ENCODE assay signal across 1 cellular context in the genomic region with DNA sequence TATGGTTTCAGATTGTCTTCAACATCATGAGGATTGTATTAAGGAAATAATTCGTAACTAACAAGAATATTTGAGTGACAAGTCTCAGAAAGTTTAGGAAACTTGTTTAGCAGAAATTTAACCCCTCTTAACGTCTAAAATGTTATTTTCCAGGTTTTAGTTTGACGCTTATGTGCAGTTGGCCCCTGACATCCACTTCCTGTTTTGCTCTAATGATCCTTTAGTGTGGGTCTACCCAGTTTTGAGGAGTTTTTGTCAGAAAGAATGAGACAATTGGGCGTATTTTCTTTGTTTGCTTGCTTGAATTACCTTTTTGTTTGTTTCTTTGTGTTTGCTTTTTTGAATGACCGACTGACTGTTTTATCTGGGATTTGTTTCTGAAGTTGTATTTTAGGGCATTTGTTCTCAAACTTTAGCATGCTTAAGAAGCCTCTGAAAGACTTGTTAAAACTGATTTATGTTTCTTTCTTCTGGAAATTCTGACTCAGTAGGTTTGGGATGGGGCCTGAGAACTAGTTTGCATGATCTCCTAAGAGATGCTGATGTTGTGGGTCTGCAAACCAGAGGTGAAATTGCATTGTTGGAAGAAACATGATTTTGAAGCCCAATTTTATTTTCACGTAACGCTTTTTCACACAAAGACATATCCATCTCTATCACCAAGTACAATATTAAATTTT.
TF ChIP-seq lines count a peak whose summit lies in the region.

No MANE protein-coding gene starts in this region.

TF ChIP-seq in GM23338, 12 proteins besides CTCF, POLR2A, EP300 and RAD21:
- TF ChIP-seq NANOG (IDR thresholded peaks at IDR 0.05; ENCODE audit: borderline replicate concordance) = no peak
- TF ChIP-seq, protein P1, sequence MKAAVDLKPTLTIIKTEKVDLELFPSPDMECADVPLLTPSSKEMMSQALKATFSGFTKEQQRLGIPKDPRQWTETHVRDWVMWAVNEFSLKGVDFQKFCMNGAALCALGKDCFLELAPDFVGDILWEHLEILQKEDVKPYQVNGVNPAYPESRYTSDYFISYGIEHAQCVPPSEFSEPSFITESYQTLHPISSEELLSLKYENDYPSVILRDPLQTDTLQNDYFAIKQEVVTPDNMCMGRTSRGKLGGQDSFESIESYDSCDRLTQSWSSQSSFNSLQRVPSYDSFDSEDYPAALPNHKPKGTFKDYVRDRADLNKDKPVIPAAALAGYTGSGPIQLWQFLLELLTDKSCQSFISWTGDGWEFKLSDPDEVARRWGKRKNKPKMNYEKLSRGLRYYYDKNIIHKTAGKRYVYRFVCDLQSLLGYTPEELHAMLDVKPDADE (IDR thresholded peaks at IDR 0.05) = no peak
- TF ChIP-seq CREB1 (CRISPR knock-in tag; IDR thresholded peaks at IDR 0.05; ENCODE audit: low read depth) = no peak
- TF ChIP-seq EZH2 (IDR thresholded peaks at IDR 0.05; ENCODE audit: low read depth, unreplicated experiment) = no peak
- no peak for TF ChIP-seq JUNB (IDR thresholded peaks at IDR 0.05; ENCODE audit: unreplicated experiment)
- no peak for TF ChIP-seq ZNF114 (CRISPR knock-in tag; IDR thresholded peaks at IDR 0.05)
- TF ChIP-seq, protein P2, sequence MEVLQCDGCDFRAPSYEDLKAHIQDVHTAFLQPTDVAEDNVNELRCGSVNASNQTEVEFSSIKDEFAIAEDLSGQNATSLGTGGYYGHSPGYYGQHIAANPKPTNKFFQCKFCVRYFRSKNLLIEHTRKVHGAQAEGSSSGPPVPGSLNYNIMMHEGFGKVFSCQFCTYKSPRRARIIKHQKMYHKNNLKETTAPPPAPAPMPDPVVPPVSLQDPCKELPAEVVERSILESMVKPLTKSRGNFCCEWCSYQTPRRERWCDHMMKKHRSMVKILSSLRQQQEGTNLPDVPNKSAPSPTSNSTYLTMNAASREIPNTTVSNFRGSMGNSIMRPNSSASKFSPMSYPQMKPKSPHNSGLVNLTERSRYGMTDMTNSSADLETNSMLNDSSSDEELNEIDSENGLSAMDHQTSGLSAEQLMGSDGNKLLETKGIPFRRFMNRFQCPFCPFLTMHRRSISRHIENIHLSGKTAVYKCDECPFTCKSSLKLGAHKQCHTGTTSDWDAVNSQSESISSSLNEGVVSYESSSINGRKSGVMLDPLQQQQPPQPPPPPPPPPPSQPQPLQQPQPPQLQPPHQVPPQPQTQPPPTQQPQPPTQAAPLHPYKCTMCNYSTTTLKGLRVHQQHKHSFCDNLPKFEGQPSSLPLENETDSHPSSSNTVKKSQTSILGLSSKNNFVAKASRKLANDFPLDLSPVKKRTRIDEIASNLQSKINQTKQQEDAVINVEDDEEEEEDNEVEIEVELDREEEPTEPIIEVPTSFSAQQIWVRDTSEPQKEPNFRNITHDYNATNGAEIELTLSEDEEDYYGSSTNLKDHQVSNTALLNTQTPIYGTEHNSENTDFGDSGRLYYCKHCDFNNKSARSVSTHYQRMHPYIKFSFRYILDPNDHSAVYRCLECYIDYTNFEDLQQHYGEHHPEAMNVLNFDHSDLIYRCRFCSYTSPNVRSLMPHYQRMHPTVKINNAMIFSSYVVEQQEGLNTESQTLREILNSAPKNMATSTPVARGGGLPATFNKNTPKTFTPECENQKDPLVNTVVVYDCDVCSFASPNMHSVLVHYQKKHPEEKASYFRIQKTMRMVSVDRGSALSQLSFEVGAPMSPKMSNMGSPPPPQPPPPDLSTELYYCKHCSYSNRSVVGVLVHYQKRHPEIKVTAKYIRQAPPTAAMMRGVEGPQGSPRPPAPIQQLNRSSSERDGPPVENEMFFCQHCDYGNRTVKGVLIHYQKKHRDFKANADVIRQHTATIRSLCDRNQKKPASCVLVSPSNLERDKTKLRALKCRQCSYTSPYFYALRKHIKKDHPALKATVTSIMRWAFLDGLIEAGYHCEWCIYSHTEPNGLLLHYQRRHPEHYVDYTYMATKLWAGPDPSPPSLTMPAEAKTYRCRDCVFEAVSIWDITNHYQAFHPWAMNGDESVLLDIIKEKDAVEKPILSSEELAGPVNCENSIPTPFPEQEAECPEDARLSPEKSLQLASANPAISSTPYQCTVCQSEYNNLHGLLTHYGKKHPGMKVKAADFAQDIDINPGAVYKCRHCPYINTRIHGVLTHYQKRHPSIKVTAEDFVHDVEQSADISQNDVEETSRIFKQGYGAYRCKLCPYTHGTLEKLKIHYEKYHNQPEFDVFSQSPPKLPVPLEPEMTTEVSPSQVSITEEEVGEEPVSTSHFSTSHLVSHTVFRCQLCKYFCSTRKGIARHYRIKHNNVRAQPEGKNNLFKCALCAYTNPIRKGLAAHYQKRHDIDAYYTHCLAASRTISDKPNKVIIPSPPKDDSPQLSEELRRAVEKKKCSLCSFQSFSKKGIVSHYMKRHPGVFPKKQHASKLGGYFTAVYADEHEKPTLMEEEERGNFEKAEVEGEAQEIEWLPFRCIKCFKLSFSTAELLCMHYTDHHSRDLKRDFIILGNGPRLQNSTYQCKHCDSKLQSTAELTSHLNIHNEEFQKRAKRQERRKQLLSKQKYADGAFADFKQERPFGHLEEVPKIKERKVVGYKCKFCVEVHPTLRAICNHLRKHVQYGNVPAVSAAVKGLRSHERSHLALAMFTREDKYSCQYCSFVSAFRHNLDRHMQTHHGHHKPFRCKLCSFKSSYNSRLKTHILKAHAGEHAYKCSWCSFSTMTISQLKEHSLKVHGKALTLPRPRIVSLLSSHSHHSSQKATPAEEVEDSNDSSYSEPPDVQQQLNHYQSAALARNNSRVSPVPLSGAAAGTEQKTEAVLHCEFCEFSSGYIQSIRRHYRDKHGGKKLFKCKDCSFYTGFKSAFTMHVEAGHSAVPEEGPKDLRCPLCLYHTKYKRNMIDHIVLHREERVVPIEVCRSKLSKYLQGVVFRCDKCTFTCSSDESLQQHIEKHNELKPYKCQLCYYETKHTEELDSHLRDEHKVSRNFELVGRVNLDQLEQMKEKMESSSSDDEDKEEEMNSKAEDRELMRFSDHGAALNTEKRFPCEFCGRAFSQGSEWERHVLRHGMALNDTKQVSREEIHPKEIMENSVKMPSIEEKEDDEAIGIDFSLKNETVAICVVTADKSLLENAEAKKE (CRISPR knock-in tag; IDR thresholded peaks at IDR 0.05) = no peak
- no peak for TF ChIP-seq ZNF331 (CRISPR knock-in tag; IDR thresholded peaks at IDR 0.05; ENCODE audit: low read depth)
- TF ChIP-seq, protein P3, sequence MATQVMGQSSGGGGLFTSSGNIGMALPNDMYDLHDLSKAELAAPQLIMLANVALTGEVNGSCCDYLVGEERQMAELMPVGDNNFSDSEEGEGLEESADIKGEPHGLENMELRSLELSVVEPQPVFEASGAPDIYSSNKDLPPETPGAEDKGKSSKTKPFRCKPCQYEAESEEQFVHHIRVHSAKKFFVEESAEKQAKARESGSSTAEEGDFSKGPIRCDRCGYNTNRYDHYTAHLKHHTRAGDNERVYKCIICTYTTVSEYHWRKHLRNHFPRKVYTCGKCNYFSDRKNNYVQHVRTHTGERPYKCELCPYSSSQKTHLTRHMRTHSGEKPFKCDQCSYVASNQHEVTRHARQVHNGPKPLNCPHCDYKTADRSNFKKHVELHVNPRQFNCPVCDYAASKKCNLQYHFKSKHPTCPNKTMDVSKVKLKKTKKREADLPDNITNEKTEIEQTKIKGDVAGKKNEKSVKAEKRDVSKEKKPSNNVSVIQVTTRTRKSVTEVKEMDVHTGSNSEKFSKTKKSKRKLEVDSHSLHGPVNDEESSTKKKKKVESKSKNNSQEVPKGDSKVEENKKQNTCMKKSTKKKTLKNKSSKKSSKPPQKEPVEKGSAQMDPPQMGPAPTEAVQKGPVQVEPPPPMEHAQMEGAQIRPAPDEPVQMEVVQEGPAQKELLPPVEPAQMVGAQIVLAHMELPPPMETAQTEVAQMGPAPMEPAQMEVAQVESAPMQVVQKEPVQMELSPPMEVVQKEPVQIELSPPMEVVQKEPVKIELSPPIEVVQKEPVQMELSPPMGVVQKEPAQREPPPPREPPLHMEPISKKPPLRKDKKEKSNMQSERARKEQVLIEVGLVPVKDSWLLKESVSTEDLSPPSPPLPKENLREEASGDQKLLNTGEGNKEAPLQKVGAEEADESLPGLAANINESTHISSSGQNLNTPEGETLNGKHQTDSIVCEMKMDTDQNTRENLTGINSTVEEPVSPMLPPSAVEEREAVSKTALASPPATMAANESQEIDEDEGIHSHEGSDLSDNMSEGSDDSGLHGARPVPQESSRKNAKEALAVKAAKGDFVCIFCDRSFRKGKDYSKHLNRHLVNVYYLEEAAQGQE (IDR thresholded peaks at IDR 0.05; ENCODE audit: unreplicated experiment) = no peak
- TF ChIP-seq POLR2AphosphoS5 (IDR thresholded peaks at IDR 0.05; ENCODE audit: low read depth) = no peak
